8 cellular contexts compared by ENCODE assay signal in genomic region chr16:3019594-3020246, GRCh38. TPM values are rescaled to one million over a fixed set of nuclear protein-coding genes. Genes with fewer than 3 reads are reported as not detected.
DNase-seq lines count a peak whose midpoint lies in the region; ATAC-seq and TF ChIP-seq lines count a peak whose summit lies in the region.

No MANE protein-coding gene starts in this region.

- peaks cover 12% of the 10 kb centered on the region for H3K4me1 ChIP-seq in SJCRH30

- TF ChIP-seq CTCF in GM12865 (IDR thresholded peaks at IDR 0.05; ENCODE audit: insufficient read depth, low read depth, low read length, missing control alignments), result no peak
- no peak for TF ChIP-seq CTCF in fibroblast of mammary gland (conservative IDR thresholded peaks at IDR 0.05; ENCODE audit: control insufficient read depth, insufficient read depth, low read depth, low read length)
- TF ChIP-seq CTCF in retinal pigment epithelial cell (conservative IDR thresholded peaks at IDR 0.05; ENCODE audit: low read depth, low read length), result no peak

- peaks cover 7% of the 10 kb centered on the region for H3K36me3 ChIP-seq in SJCRH30

- no peaks in the 10 kb centered on the region for H3K9me3 ChIP-seq in SJCRH30 (replicated peaks)

- intact Hi-C loops in sciatic nerve (cut with DNase I), result no loop called here

- no peak for DNase-seq in GM12865 (ENCODE audit: low read depth)
- DNase-seq in SJCRH30, result no peak
- no peak for DNase-seq in fibroblast of mammary gland (ENCODE audit: low read depth)
- peak; percentile 17 for DNase-seq in retinal pigment epithelial cell (ENCODE audit: low read depth)
- no peak for DNase-seq in sciatic nerve (ENCODE audit: low spot score)
- no peak for DNase-seq in COLO668 (lab: John Stamatoyannopoulos, UW; ENCODE audit: unreplicated experiment)

- peak overlapping the region; percentile 95; the same call in 1 of the 2 replicates for H3K27ac ChIP-seq in SJCRH30

- no peaks in the 10 kb centered on the region for H3K27me3 ChIP-seq in SJCRH30

- ATAC-seq in sciatic nerve (no peak), HG02852 (IDR thresholded peaks at IDR 0.05; ENCODE audit: unreplicated experiment) (no peak), GM18519 (IDR thresholded peaks at IDR 0.05; ENCODE audit: low FRiP score, unreplicated experiment) (no peak)

- H3K4me3 ChIP-seq in GM12865 (ENCODE audit: low read depth, low read length) (peak overlapping the region; percentile 41), SJCRH30 (peak overlapping the region; percentile 95), fibroblast of mammary gland (ENCODE audit: control insufficient read depth, low read depth, low read length) (peak overlapping the region; percentile 50), retinal pigment epithelial cell (ENCODE audit: low read length) (peak overlapping the region; percentile 51)

RNA-seq across cellular contexts. Expression of gene TNFRSF12A, which starts 0.4 kb away (rescaled TPM):
- 29.0 and 32.1 TPM in 2 replicates for total RNA-seq in SJCRH30 (2014; rRNA removed; shearing (Covaris generic))
- 13.6 TPM for total RNA-seq in sciatic nerve

RNA-seq across cellular contexts. Expression of gene CLDN6, which starts 1.7 kb away (rescaled TPM):
- not detected in 2 replicates for total RNA-seq in SJCRH30 (2014; rRNA removed; shearing (Covaris generic))
- total RNA-seq in sciatic nerve, result not detected

RNA-seq across cellular contexts. Expression of gene HCFC1R1, which starts 4.0 kb away (rescaled TPM):
- 16.8 and 18.9 TPM in 2 replicates for total RNA-seq in SJCRH30 (2014; rRNA removed; shearing (Covaris generic))
- 65.9 TPM for total RNA-seq in sciatic nerve

RNA-seq across cellular contexts. Expression of gene THOC6, which starts 4.1 kb away (rescaled TPM):
- total RNA-seq in SJCRH30 (2014; rRNA removed; shearing (Covaris generic)), result 25.5 and 29.4 TPM in 2 replicates
- 13.6 TPM for total RNA-seq in sciatic nerve

RNA-seq across cellular contexts. Expression of gene CLDN9, which starts 7.0 kb away (rescaled TPM):
- not detected in 2 replicates for total RNA-seq in SJCRH30 (2014; rRNA removed; shearing (Covaris generic))
- total RNA-seq in sciatic nerve, result 0.53 TPM

Comparison
In these comparisons a context has a peak if more than half of its experiments do, and no peak if none do; other contexts are left out.
1. H3K4me3 ChIP-seq: peak in every context shown above with its lines; median percentile 95 in SJCRH30; 51 in retinal pigment epithelial cell; 50 in fibroblast of mammary gland; 41 in GM12865.